8 cellular contexts compared by ENCODE assay signal in genomic region chr3:65963787-65964707, GRCh38.
DNase-seq lines count a peak whose midpoint lies in the region; ATAC-seq and TF ChIP-seq lines count a peak whose summit lies in the region.

No MANE protein-coding gene starts in this region.

- no peak overlapping the region for H3K4me3 ChIP-seq in dorsolateral prefrontal cortex

- H3K27ac Mint-ChIP-seq in stimulated activated naive B cell treated with anti-CD40 and anti-IgM and Interleukin-4, amounts not matched to agents 10 μg/mL and 1 μg/mL and 100 μg/mL, for 72 hours = peak overlapping the region; percentile 91

- peak overlapping the region; percentile 25 to 44 for H3K4me3 Mint-ChIP-seq in stimulated activated naive B cell treated with anti-CD40 and anti-IgM and Interleukin-4, amounts not matched to agents 10 μg/mL and 1 μg/mL and 100 μg/mL, for 72 hours

- no peak for TF ChIP-seq CTCF in dorsolateral prefrontal cortex (IDR thresholded peaks at IDR 0.05 in 54 of 56, conservative IDR thresholded peaks at IDR 0.05 in 2 of 56; ENCODE audit: low read depth in 1 of 56, partially characterized antibody in 56 of 56)

- peaks cover 8 to 10% of the 10 kb centered on the region in 2 donors for H3K4me1 Mint-ChIP-seq in stimulated activated naive B cell treated with anti-CD40 and anti-IgM and Interleukin-4, amounts not matched to agents 10 μg/mL and 1 μg/mL and 100 μg/mL, for 72 hours

- DNase-seq in A172 (ENCODE audit: low spot score) = peak; percentile 91
- DNase-seq in SW480 (ENCODE audit: low spot score) = peak; percentile 89
- no peak for DNase-seq in left ventricle myocardium superior
- DNase-seq in stimulated activated naive B cell treated with anti-CD40 and anti-IgM and Interleukin-4, amounts not matched to agents 10 μg/mL and 1 μg/mL and 100 μg/mL, for 72 hours = peak; percentile 19
- no peak for DNase-seq in dorsolateral prefrontal cortex
- DNase-seq in COR-L47 (lab: John Stamatoyannopoulos, UW) = no peak

- no peaks in the 10 kb centered on the region for H3K27me3 Mint-ChIP-seq in stimulated activated naive B cell treated with anti-CD40 and anti-IgM and Interleukin-4, amounts not matched to agents 10 μg/mL and 1 μg/mL and 100 μg/mL, for 72 hours

- ATAC-seq in GM18873 (IDR thresholded peaks at IDR 0.05; ENCODE audit: low FRiP score, unreplicated experiment) (peak; percentile 92), HG03039 (IDR thresholded peaks at IDR 0.05; ENCODE audit: unreplicated experiment) (peak; percentile 97), left ventricle myocardium superior (peak; percentile 23)
- ATAC-seq in stimulated activated naive B cell treated with anti-CD40 and anti-IgM and Interleukin-4, amounts not matched to agents 10 μg/mL and 1 μg/mL and 100 μg/mL, for 72 hours (replicated peaks) = peak; percentile 95 to 96

- no peaks in the 10 kb centered on the region for H3K27me3 ChIP-seq in dorsolateral prefrontal cortex

- peaks cover 0 to 1% of the 10 kb centered on the region in 2 donors for H3K36me3 Mint-ChIP-seq in stimulated activated naive B cell treated with anti-CD40 and anti-IgM and Interleukin-4, amounts not matched to agents 10 μg/mL and 1 μg/mL and 100 μg/mL, for 72 hours

- H3K27ac ChIP-seq in dorsolateral prefrontal cortex = no peak overlapping the region

- intact Hi-C loops in left ventricle myocardium superior (cut with micrococcal nuclease) = no loop called here
- intact Hi-C loops in dorsolateral prefrontal cortex (cut with DNase I) = no loop called here

- H3K9me3 Mint-ChIP-seq in stimulated activated naive B cell treated with anti-CD40 and anti-IgM and Interleukin-4, amounts not matched to agents 10 μg/mL and 1 μg/mL and 100 μg/mL, for 72 hours = peaks cover 5 to 6% of the 10 kb centered on the region in 2 donors

Comparison
In these comparisons a context has a peak if more than half of its experiments do, and no peak if none do; other contexts are left out.
1. DNase-seq: peak in A172 (single experiment), SW480 (single experiment) and stimulated activated naive B cell treated with anti-CD40 and anti-IgM and Interleukin-4, amounts not matched to agents 10 μg/mL and 1 μg/mL and 100 μg/mL, for 72 hours (single experiment); none in left ventricle myocardium superior (single experiment), dorsolateral prefrontal cortex (0 of 10) and COR-L47 (single experiment).
2. ATAC-seq: peak in every context shown above with its lines; median percentile 97 in HG03039; 96 in stimulated activated naive B cell treated with anti-CD40 and anti-IgM and Interleukin-4, amounts not matched to agents 10 μg/mL and 1 μg/mL and 100 μg/mL, for 72 hours; 92 in GM18873; 23 in left ventricle myocardium superior.